In genomic region chr1:179815642-179816041, GRCh38 we compare ENCODE assay signal across 9 cellular contexts.
DNase-seq lines count a peak whose midpoint lies in the region; ATAC-seq, FAIRE-seq and TF ChIP-seq lines count a peak whose summit lies in the region.
"Had no signal": no experiment of that assay in that cellular context is flagged by ENCODE, and none has a peak within 500 bp of the region (broad histone marks: within the 10 kb centered on the region; RNA-seq: fewer than 3 reads in every experiment).

No MANE protein-coding gene starts in this region.

- ATAC-seq in HepG2 (no peak), right lobe of liver (no peak), HG03280 (IDR thresholded peaks at IDR 0.05; ENCODE audit: unreplicated experiment) (no peak)

- H4K20me1 ChIP-seq in HepG2 (ENCODE audit: insufficient read depth, low read length) = no peaks in the 10 kb centered on the region

- no peaks in the 10 kb centered on the region for H3K9me3 ChIP-seq in HepG2 (ENCODE audit: low read length)
- H3K9me3 ChIP-seq in right lobe of liver = no peaks in the 10 kb centered on the region
- no peaks in the 10 kb centered on the region for H3K9me3 ChIP-seq in ascending aorta
- H3K9me3 ChIP-seq in mucosa of rectum (ENCODE audit: control insufficient read depth in 2 of 2, low read length in 2 of 2) = no peaks in the 10 kb centered on the region
- no peaks in the 10 kb centered on the region for H3K9me3 ChIP-seq in vagina

- H3K9ac ChIP-seq in HepG2 (ENCODE audit: insufficient read depth, low read depth, low read length) = no peak overlapping the region
- H3K9ac ChIP-seq in mucosa of rectum (ENCODE audit: low read depth in 1 of 2, low read length in 2 of 2) = peak overlapping the region; percentile 41 to 43

- peak overlapping the region; percentile 97; the same call in 1 of the 2 replicates for H3K4me2 ChIP-seq in HepG2 (ENCODE audit: low read depth, low read length)

- CTCF ChIA-PET in HepG2 (lab: Yijun Ruan, JAX; ENCODE audit: low intra/inter-chr PET ratio, low total read pairs) = interaction anchor here (1.8 kb wide), 1 partner anchor 109 kb away, joined by 8 read pairs; no protein-coding TSS in a partner anchor

- no peak overlapping the region for H2AFZ ChIP-seq in HepG2 (ENCODE audit: low read length)

- intact Hi-C loops in HepG2 (cut with micrococcal nuclease; ENCODE audit: unreplicated experiment) (no loop called here), right lobe of liver (cut with DNase I) (loop anchor here in 1 of 2 donors (5.0 kb wide), 1 partner anchor 108 kb away; no protein-coding TSS in a partner anchor), ascending aorta (cut with DNase I) (loop anchor here (2.0 kb wide), 1 partner anchor 109 kb away; no protein-coding TSS in a partner anchor), vagina (cut with DNase I) (no loop called here)

- TF ChIP-seq RAD21 in HepG2 (CRISPR knock-in tag; IDR thresholded peaks at IDR 0.05) = no peak

- H3K27me3 ChIP-seq in HepG2 (ENCODE audit: control insufficient read depth in 1 of 2, insufficient read depth in 2 of 2, low read length in 2 of 2) (peaks cover 25 to 83% of the 10 kb centered on the region in 2 experiments), right lobe of liver (no peaks in the 10 kb centered on the region), ascending aorta (no peaks in the 10 kb centered on the region), mucosa of rectum (ENCODE audit: control insufficient read depth in 2 of 2, insufficient read depth in 2 of 2, low read length in 2 of 2) (no peaks in the 10 kb centered on the region), vagina (no peaks in the 10 kb centered on the region)

- no peaks in the 10 kb centered on the region for H3K36me3 ChIP-seq in HepG2 (replicated peaks in 1 of 2; ENCODE audit: control insufficient read depth in 1 of 2, insufficient read depth in 2 of 2, low read length in 2 of 2)
- no peaks in the 10 kb centered on the region for H3K36me3 ChIP-seq in right lobe of liver
- no peaks in the 10 kb centered on the region for H3K36me3 ChIP-seq in ascending aorta
- H3K36me3 ChIP-seq in mucosa of rectum (ENCODE audit: control insufficient read depth in 2 of 2, insufficient read depth in 2 of 2, low read length in 2 of 2) = no peaks in the 10 kb centered on the region
- no peaks in the 10 kb centered on the region for H3K36me3 ChIP-seq in vagina

- in situ Hi-C loops in HepG2 (cut with HindIII; ENCODE audit: extremely low pct_ligation_motif_present, low pct_unique_long_range_greater_than_20kb) = loop anchor here (5.0 kb wide), 1 partner anchor 108 kb away; no protein-coding TSS in a partner anchor

- POLR2A ChIA-PET in HepG2 (lab: Yijun Ruan, JAX) = no interaction called here

- WGBS in HepG2 (ENCODE audit: low lambda C conversion rate) = 34% methylated on average over 5 of the region's 5 CpGs
- 21% methylated on average over 2 of the region's 5 CpGs for WGBS in right lobe of liver (ENCODE audit: insufficient coverage, low coverage, low lambda C conversion rate, missing lambda C conversion rate)

- peaks cover 20% of the 10 kb centered on the region for H3K4me1 ChIP-seq in HepG2 (ENCODE audit: insufficient read depth, low read length)
- peaks cover 0 to 11% (median 0%) of the 10 kb centered on the region in 4 donors for H3K4me1 ChIP-seq in right lobe of liver
- peaks cover 3 to 10% of the 10 kb centered on the region in 2 donors for H3K4me1 ChIP-seq in ascending aorta
- peaks cover 16 to 17% of the 10 kb centered on the region in 2 donors for H3K4me1 ChIP-seq in mucosa of rectum (ENCODE audit: control insufficient read depth in 2 of 2, insufficient read depth in 2 of 2, low read length in 2 of 2)
- peaks cover 34% of the 10 kb centered on the region for H3K4me1 ChIP-seq in vagina

- FAIRE-seq in HepG2 (lab: Jason Lieb, UNC) = no peak

- BruUV-seq in HepG2 (replicated peaks; lab: Mats Ljungman, UMichigan) = no TSS peak

- TF ChIP-seq POLR2A in HepG2 (IDR thresholded peaks at IDR 0.05; ENCODE audit: insufficient read depth in 1 of 2, low read depth in 2 of 2, low read length in 2 of 2) (no peak), right lobe of liver (IDR thresholded peaks at IDR 0.05) (no peak), vagina (IDR thresholded peaks at IDR 0.05) (no peak)

- TF ChIP-seq EP300 in HepG2 (IDR thresholded peaks at IDR 0.05; ENCODE audit: low read depth in 2 of 2, low read length in 2 of 2) (no peak), HepG2 (CRISPR knock-in tag; IDR thresholded peaks at IDR 0.05; ENCODE audit: borderline replicate concordance) (no peak)

- DNase-seq in HepG2 (ENCODE audit: low spot score) = no peak
- DNase-seq in right lobe of liver = no peak
- DNase-seq in ascending aorta (ENCODE audit: low spot score in 2 of 2) = no peak
- no peak for DNase-seq in vagina (ENCODE audit: extremely low spot score in 2 of 2)
- DNase-seq in 8988T = no peak
- no peak for DNase-seq in NCI-H446 (lab: John Stamatoyannopoulos, UW)
- DNase-seq: SW 1271 had no signal

- H3K27ac ChIP-seq in HepG2 (ENCODE audit: extremely low read length, insufficient read depth, low read length) (no peak overlapping the region), right lobe of liver (no peak overlapping the region), ascending aorta (no peak overlapping the region), mucosa of rectum (ENCODE audit: low read depth in 2 of 2, low read length in 2 of 2) (no peak overlapping the region), vagina (no peak overlapping the region)

- no peak for TF ChIP-seq CTCF in HepG2 (CRISPR knock-in tag; IDR thresholded peaks at IDR 0.05)
- no peak for TF ChIP-seq CTCF in right lobe of liver (IDR thresholded peaks at IDR 0.05)
- TF ChIP-seq CTCF in ascending aorta (IDR thresholded peaks at IDR 0.05) = no peak
- TF ChIP-seq CTCF in vagina (IDR thresholded peaks at IDR 0.05) = no peak

- H3K4me3 ChIP-seq in HepG2 (replicated peaks in 1 of 3; ENCODE audit: insufficient read depth in 1 of 3, low read depth in 2 of 3, low read length in 3 of 3) (peak overlapping the region in 1 of 3 experiments; percentile 67; a peak in 1 of 6 replicates), right lobe of liver (no peak overlapping the region), ascending aorta (peak overlapping the region; percentile 42 to 62), mucosa of rectum (ENCODE audit: low read length in 2 of 2) (peak overlapping the region; percentile 77 to 96), vagina (peak overlapping the region; percentile 39 to 46)

- no peaks in the 10 kb centered on the region for H3K79me2 ChIP-seq in HepG2 (ENCODE audit: insufficient read depth, low read length)

TF ChIP-seq in HepG2, 621 proteins besides CTCF, POLR2A, EP300 and RAD21:
- no peak for TF ChIP-seq ZNF317 (CRISPR knock-in tag; IDR thresholded peaks at IDR 0.05)
- no peak for TF ChIP-seq TOPORS (CRISPR knock-in tag; IDR thresholded peaks at IDR 0.05)
- TF ChIP-seq NCOR1 (IDR thresholded peaks at IDR 0.05; ENCODE audit: borderline replicate concordance, low read length) = no peak
- no peak for TF ChIP-seq SALL2 (CRISPR knock-in tag; IDR thresholded peaks at IDR 0.05)

Comparison
In these comparisons a context has a peak if more than half of its experiments do, and no peak if none do; other contexts are left out.
1. H3K4me3 ChIP-seq: peak in ascending aorta (2 of 2), mucosa of rectum (2 of 2) and vagina (2 of 2); none in right lobe of liver (0 of 3).